8 cellular contexts compared by ENCODE assay signal in the genomic region with DNA sequence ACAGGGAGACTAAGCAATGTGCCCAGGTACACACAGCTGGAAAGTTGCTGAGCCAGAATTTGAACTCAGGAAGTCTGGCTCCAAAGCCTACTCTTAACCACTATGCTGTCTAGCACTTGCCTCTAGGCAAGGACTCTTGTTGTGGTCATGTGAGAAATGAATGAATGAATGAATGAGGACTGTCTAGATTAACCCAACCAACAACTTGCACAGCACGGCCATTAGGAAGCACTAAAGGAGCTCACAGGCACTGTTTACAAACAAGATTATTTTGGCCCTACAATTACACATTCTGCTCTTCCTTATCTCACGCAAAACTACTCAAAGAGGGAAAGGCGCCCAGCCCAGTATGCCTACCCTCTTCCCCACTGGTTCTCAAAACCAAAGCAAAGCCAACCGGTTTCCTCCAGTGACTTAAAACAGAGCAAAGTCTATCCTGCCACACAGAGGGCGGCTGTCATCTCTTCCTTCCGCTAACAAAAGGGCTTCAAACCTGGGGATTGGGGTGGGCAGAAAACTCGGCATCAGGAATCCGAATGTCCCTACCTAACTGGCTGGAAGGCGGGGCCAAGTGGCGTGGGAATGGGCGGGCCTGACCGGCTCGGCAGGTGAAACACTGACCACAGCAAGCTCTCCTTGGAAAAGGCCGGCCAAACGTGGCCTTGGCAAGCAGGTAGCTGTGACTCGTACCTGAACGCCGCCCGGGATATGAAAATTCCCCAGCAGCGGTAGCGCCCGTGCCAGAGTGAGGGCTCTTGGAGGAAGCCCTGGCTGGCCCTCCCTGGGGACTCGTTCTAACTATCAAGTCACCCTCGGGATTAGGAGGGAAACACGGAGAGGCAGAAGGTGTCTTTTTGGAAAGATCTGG. TPM values are rescaled to one million over a fixed set of nuclear protein-coding genes. Genes with fewer than 3 reads are reported as not detected.
A peak's percentile ranks its signal among the peaks of the same experiment; 100 is the strongest.
DNase-seq lines count a peak whose midpoint lies in the region; ATAC-seq, FAIRE-seq and TF ChIP-seq lines count a peak whose summit lies in the region.

No MANE protein-coding gene starts in this region.

- peak overlapping the region; percentile 96 for H3K4me2 ChIP-seq in A549

- peak in 1 of 2 experiments; percentile 10; a peak in 2 of 6 replicates for ATAC-seq in A549
- no peak for ATAC-seq in activated T-cell treated with anti-CD3 and anti-CD28 coated beads, Interleukin-2, amount 50 U/mL, for 4 hours
- ATAC-seq in naive thymus-derived CD8-positive, alpha-beta T cell: peak in 1 of 2 donors; percentile 17

- H3K36me3 ChIP-seq in uterus: no peaks in the 10 kb centered on the region

- no peaks in the 10 kb centered on the region for H3K9me3 ChIP-seq in A549
- no peaks in the 10 kb centered on the region for H3K9me3 ChIP-seq in uterus

- TF ChIP-seq POLR2A in A549 (IDR thresholded peaks at IDR 0.05; ENCODE audit: low read length) (no peak), uterus (IDR thresholded peaks at IDR 0.05) (no peak)

- peak overlapping the region; percentile 72 for H3K4me3 ChIP-seq in A549
- H3K4me3 ChIP-seq in fibroblast of mammary gland (ENCODE audit: control insufficient read depth, low read depth, low read length): peak overlapping the region; percentile 88
- H3K4me3 ChIP-seq in uterus: peak overlapping the region; percentile 95 to 97

- POLR2A ChIA-PET in A549 (lab: Yijun Ruan, JAX): interaction anchor here (3.7 kb wide), 1 partner anchor 13 kb away, joined by 40 read pairs; a partner anchor contains a TSS
- POLR2A ChIA-PET in naive thymus-derived CD8-positive, alpha-beta T cell (lab: Charles Lee): interaction anchor here (0.8 to 5.1 kb wide), 5 partner anchors 14 to 229 kb away, joined by 3 to 59 read pairs (median 5); a partner anchor contains a TSS

- peaks cover 8% of the 10 kb centered on the region for H3K36me3 Mint-ChIP-seq in activated T-cell treated with anti-CD3 and anti-CD28 coated beads, Interleukin-2, amount 50 U/mL, for 4 hours (ENCODE audit: insufficient read depth)
- peaks cover 0 to 15% (median 0%) of the 10 kb centered on the region in 3 donors for H3K36me3 Mint-ChIP-seq in naive thymus-derived CD8-positive, alpha-beta T cell

- TF ChIP-seq CTCF in A549 (IDR thresholded peaks at IDR 0.05): no peak
- TF ChIP-seq CTCF in fibroblast of mammary gland (conservative IDR thresholded peaks at IDR 0.05; ENCODE audit: control insufficient read depth, insufficient read depth, low read depth, low read length): no peak
- TF ChIP-seq CTCF in uterus (IDR thresholded peaks at IDR 0.05): no peak

- 4% methylated on average over 25 of the region's 25 CpGs for WGBS in A549 (ENCODE audit: missing lambda C conversion rate)

- intact Hi-C loops in uterus (cut with DNase I; ENCODE audit: low total_unique reads): no loop called here

- no peaks in the 10 kb centered on the region for H3K9me3 Mint-ChIP-seq in activated T-cell treated with anti-CD3 and anti-CD28 coated beads, Interleukin-2, amount 50 U/mL, for 4 hours
- H3K9me3 Mint-ChIP-seq in naive thymus-derived CD8-positive, alpha-beta T cell: no peaks in the 10 kb centered on the region

- H3K27me3 Mint-ChIP-seq in activated T-cell treated with anti-CD3 and anti-CD28 coated beads, Interleukin-2, amount 50 U/mL, for 4 hours (ENCODE audit: low read depth): no peaks in the 10 kb centered on the region
- no peaks in the 10 kb centered on the region for H3K27me3 Mint-ChIP-seq in naive thymus-derived CD8-positive, alpha-beta T cell

- no peak for TF ChIP-seq RAD21 in A549 (conservative IDR thresholded peaks at IDR 0.05 in 1 of 2, IDR thresholded peaks at IDR 0.05 in 1 of 2)

- peak overlapping the region; percentile 92 for H3K4me3 Mint-ChIP-seq in activated T-cell treated with anti-CD3 and anti-CD28 coated beads, Interleukin-2, amount 50 U/mL, for 4 hours
- H3K4me3 Mint-ChIP-seq in naive thymus-derived CD8-positive, alpha-beta T cell: peak overlapping the region; percentile 80 to 96 (median 92)

- H3K4me1 ChIP-seq in A549: peaks cover 28% of the 10 kb centered on the region
- H3K4me1 ChIP-seq in uterus: peaks cover 6 to 18% of the 10 kb centered on the region in 2 donors

- peak in 1 of 2 experiments; percentile 31 for DNase-seq in A549 (ENCODE audit: low read depth in 1 of 2, low spot score in 1 of 2)
- DNase-seq in GM19239 (ENCODE audit: insufficient read length, low spot score): no peak
- DNase-seq in NCI-H526 (lab: John Stamatoyannopoulos, UW): peak; percentile 89 to 92
- no peak for DNase-seq in activated T-cell treated with anti-CD3 and anti-CD28 coated beads, Interleukin-2, amount 50 U/mL, for 4 hours
- peak; percentile 16 for DNase-seq in fibroblast of mammary gland (ENCODE audit: low read depth)
- DNase-seq in naive thymus-derived CD8-positive, alpha-beta T cell: peak in 8 of 10 donors; percentile 24 to 68 (median 44)
- peak; percentile 56 to 58 for DNase-seq in uterus
- DNase-seq in SKM-1 (lab: John Stamatoyannopoulos, UW; ENCODE audit: unreplicated experiment): no peak

- TF ChIP-seq EP300 in A549 (IDR thresholded peaks at IDR 0.05): no peak

- H3K27ac Mint-ChIP-seq in naive thymus-derived CD8-positive, alpha-beta T cell: peak overlapping the region; percentile 85 to 97 (median 95)

- CTCF ChIA-PET in A549 (lab: Yijun Ruan, JAX): interaction anchor here (0.7 to 4.2 kb wide), 3 partner anchors 8 to 42 kb away, joined by 3 to 25 read pairs (median 10); no protein-coding TSS in a partner anchor

- FAIRE-seq in A549 (lab: Jason Lieb, UNC) (no peak), GM19239 (lab: Jason Lieb, UNC) (peak; percentile 74)

- H3K4me1 Mint-ChIP-seq in activated T-cell treated with anti-CD3 and anti-CD28 coated beads, Interleukin-2, amount 50 U/mL, for 4 hours (ENCODE audit: low read depth): peaks cover 68% of the 10 kb centered on the region
- peaks cover 37 to 78% (median 63%) of the 10 kb centered on the region in 4 donors for H3K4me1 Mint-ChIP-seq in naive thymus-derived CD8-positive, alpha-beta T cell

- peak overlapping the region; percentile 90 to 96 for H3K27ac ChIP-seq in A549
- H3K27ac ChIP-seq in uterus: peak overlapping the region; percentile 99

- H3K27me3 ChIP-seq in uterus: no peaks in the 10 kb centered on the region

TF ChIP-seq in A549, 52 proteins besides CTCF, POLR2A, EP300 and RAD21:
- TF ChIP-seq FOXS1 (CRISPR knock-in tag; IDR thresholded peaks at IDR 0.05): no peak

RNA-seq across cellular contexts. Expression of a gene that starts 0.9 kb away (rescaled TPM):
- polyA plus RNA-seq in A549 (2011; rRNA removed) (8.9 and 10.5 TPM in 2 replicates), A549 (2017; fragmentation: RNase III; extraction: RNeasy Plus Mini Kit Qiagen cat#74134 plus additional on column Dnase treatment) (6.0 to 7.6 TPM (median 6.8 TPM) in 3 replicates)
- 10.0 and 12.0 TPM in 2 replicates for polyA plus RNA-seq in A549 (2012; cell fraction: cytosol; rRNA removed)
- polyA plus RNA-seq in A549 (2012; cell fraction: nucleus; rRNA removed): 22.8 and 25.9 TPM in 2 replicates
- polyA minus RNA-seq in A549 (2011; rRNA and poly(A)+ RNA removed): 12.3 and 15.2 TPM in 2 replicates
- total RNA-seq in activated T-cell treated with anti-CD3 and anti-CD28 coated beads, Interleukin-2, amount 50 U/mL, for 4 hours: 10 to 100 TPM; 63.9 to 86.1 (median 66.8) TPM
- total RNA-seq in naive thymus-derived CD8-positive, alpha-beta T cell: 10 to 100 TPM; 46.2 to 47.8 TPM
- polyA plus RNA-seq in naive thymus-derived CD8-positive, alpha-beta T cell: 10 to 100 TPM; 21.6 to 31.7 (median 23.6) TPM
- total RNA-seq in uterus: 10 to 100 TPM; 19.1 to 84.5 (median 44.0) TPM

RNA-seq across cellular contexts. Expression of a gene that starts 12.9 kb away (rescaled TPM):
- 44.3 and 54.9 TPM in 2 replicates for polyA plus RNA-seq in A549 (2011; rRNA removed)
- 107 and 112 TPM in 2 replicates for polyA plus RNA-seq in A549 (2012; cell fraction: cytosol; rRNA removed)
- 43.2 and 51.7 TPM in 2 replicates for polyA plus RNA-seq in A549 (2012; cell fraction: nucleus; rRNA removed)
- polyA plus RNA-seq in A549 (2017; fragmentation: RNase III; extraction: RNeasy Plus Mini Kit Qiagen cat#74134 plus additional on column Dnase treatment): 40.3 to 43.3 TPM (median 40.7 TPM) in 3 replicates
- polyA minus RNA-seq in A549 (2011; rRNA and poly(A)+ RNA removed): 30.2 and 39.9 TPM in 2 replicates
- total RNA-seq in activated T-cell treated with anti-CD3 and anti-CD28 coated beads, Interleukin-2, amount 50 U/mL, for 4 hours: 10 to 100 TPM; 80.6 to 96.3 (median 83.8) TPM
- 10 to 100 TPM; 40.8 to 47.1 TPM for total RNA-seq in naive thymus-derived CD8-positive, alpha-beta T cell
- 100 to 1,000 TPM; 118 to 122 (median 121) TPM for polyA plus RNA-seq in naive thymus-derived CD8-positive, alpha-beta T cell
- total RNA-seq in uterus: 10 to 100 TPM in 2 of 4 donors, 1 to 10 TPM in 2; 3.7 to 48.1 (median 15.1) TPM

Comparison
In these comparisons a context has a peak if more than half of its experiments do, and no peak if none do; other contexts are left out.
1. DNase-seq: peak in NCI-H526 (2 of 2), fibroblast of mammary gland (single experiment), naive thymus-derived CD8-positive, alpha-beta T cell (8 of 10) and uterus (2 of 2); none in GM19239 (single experiment), activated T-cell treated with anti-CD3 and anti-CD28 coated beads, Interleukin-2, amount 50 U/mL, for 4 hours (single experiment) and SKM-1 (single experiment).
2. Peak in every context shown above with its lines, with median percentiles within 50 percentile points of each other: H3K4me3 ChIP-seq.